Comparison of ENCODE assay signal across 1 cellular context in the genomic region with DNA sequence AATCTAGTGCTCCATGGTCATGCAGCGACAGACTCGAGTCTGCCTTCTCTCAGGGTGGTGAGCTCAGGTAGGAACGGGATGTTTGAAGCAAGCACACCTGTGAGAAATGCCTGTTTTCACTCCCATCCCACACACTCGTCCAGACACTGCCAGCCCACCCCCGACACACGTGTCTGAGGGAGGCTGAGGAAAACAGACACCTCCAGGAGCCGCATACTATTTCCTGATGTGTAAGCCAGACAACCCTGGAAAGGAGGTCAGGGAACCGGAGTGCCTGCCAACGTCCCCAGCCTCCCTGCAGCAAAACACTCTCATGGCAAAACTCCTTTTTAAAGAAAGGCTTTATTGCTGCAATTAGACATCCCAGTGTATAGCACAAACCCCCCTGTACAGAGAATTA.
TF ChIP-seq lines count a peak whose summit lies in the region.

No MANE protein-coding gene starts in this region.

TF ChIP-seq in SK-N-SH treated with all-trans-retinoic acid at 6 μM for 48 hours, 23 proteins besides CTCF, POLR2A, EP300 and RAD21 (continued from another document):
- TF ChIP-seq, protein P1, sequence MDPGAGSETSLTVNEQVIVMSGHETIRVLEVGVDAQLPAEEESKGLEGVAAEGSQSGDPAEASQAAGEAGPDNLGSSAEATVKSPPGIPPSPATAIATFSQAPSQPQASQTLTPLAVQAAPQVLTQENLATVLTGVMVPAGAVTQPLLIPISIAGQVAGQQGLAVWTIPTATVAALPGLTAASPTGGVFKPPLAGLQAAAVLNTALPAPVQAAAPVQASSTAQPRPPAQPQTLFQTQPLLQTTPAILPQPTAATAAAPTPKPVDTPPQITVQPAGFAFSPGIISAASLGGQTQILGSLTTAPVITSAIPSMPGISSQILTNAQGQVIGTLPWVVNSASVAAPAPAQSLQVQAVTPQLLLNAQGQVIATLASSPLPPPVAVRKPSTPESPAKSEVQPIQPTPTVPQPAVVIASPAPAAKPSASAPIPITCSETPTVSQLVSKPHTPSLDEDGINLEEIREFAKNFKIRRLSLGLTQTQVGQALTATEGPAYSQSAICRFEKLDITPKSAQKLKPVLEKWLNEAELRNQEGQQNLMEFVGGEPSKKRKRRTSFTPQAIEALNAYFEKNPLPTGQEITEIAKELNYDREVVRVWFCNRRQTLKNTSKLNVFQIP (CRISPR knock-in tag; IDR thresholded peaks at IDR 0.05; ENCODE audit: borderline replicate concordance, low read depth) = no peak
- no peak for TF ChIP-seq ARNTL (CRISPR knock-in tag; IDR thresholded peaks at IDR 0.05; ENCODE audit: borderline replicate concordance, low read depth)
- no peak for TF ChIP-seq BACH2 (CRISPR knock-in tag; IDR thresholded peaks at IDR 0.05; ENCODE audit: borderline replicate concordance)
- no peak for TF ChIP-seq CSDC2 (CRISPR knock-in tag; IDR thresholded peaks at IDR 0.05)
- TF ChIP-seq, protein P2, sequence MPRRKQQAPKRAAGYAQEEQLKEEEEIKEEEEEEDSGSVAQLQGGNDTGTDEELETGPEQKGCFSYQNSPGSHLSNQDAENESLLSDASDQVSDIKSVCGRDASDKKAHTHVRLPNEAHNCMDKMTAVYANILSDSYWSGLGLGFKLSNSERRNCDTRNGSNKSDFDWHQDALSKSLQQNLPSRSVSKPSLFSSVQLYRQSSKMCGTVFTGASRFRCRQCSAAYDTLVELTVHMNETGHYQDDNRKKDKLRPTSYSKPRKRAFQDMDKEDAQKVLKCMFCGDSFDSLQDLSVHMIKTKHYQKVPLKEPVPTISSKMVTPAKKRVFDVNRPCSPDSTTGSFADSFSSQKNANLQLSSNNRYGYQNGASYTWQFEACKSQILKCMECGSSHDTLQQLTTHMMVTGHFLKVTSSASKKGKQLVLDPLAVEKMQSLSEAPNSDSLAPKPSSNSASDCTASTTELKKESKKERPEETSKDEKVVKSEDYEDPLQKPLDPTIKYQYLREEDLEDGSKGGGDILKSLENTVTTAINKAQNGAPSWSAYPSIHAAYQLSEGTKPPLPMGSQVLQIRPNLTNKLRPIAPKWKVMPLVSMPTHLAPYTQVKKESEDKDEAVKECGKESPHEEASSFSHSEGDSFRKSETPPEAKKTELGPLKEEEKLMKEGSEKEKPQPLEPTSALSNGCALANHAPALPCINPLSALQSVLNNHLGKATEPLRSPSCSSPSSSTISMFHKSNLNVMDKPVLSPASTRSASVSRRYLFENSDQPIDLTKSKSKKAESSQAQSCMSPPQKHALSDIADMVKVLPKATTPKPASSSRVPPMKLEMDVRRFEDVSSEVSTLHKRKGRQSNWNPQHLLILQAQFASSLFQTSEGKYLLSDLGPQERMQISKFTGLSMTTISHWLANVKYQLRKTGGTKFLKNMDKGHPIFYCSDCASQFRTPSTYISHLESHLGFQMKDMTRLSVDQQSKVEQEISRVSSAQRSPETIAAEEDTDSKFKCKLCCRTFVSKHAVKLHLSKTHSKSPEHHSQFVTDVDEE (CRISPR knock-in tag; IDR thresholded peaks at IDR 0.05) = no peak
